In genomic region chr14:60064491-60065072, GRCh38 we compare ENCODE assay signal across 8 cellular contexts.
DNase-seq lines count a peak whose midpoint lies in the region; ATAC-seq and TF ChIP-seq lines count a peak whose summit lies in the region.
"Had no signal": no experiment of that assay in that cellular context is flagged by ENCODE, and none has a peak within 500 bp of the region (broad histone marks: within the 10 kb centered on the region; RNA-seq: fewer than 3 reads in every experiment).

No MANE protein-coding gene starts in this region.

- CTCF ChIA-PET in GM10248 (lab: Yijun Ruan, JAX), result interaction anchor here (0.6 to 4.9 kb wide), 17 partner anchors 8 to 497 kb away, joined by 3 to 60 read pairs (median 4); partner anchors contain the start of gene DHRS7

- peak; percentile 47 for TF ChIP-seq CTCF in GM10248 (IDR thresholded peaks at IDR 0.05; ENCODE audit: control extremely low read depth, extremely low read depth, low read depth, missing control alignments)

- ATAC-seq in HG03159 (IDR thresholded peaks at IDR 0.05; ENCODE audit: unreplicated experiment), result peak; percentile 64

- POLR2A ChIA-PET in GM10248 (lab: Yijun Ruan, JAX), result no interaction called here

- peak; percentile 42 for DNase-seq in GM10248 (ENCODE audit: extremely low spot score)
- DNase-seq in SW480 (ENCODE audit: low spot score), result peak; percentile 15
- peak; percentile 14 for DNase-seq in germinal center (ENCODE audit: low spot score)
- peak; percentile 76 for DNase-seq in superior temporal gyrus (ENCODE audit: extremely low spot score)
- DNase-seq in SKM-1 (lab: John Stamatoyannopoulos, UW; ENCODE audit: unreplicated experiment), result no peak
- no peak for DNase-seq in stimulated activated CD4-positive, alpha-beta T cell treated with anti-CD3 and anti-CD28 coated beads, Interleukin-15, amount 100 ng/mL, for 24 hours
- DNase-seq: T-cell had no signal

Comparison
In these comparisons a context has a peak if more than half of its experiments do, and no peak if none do; other contexts are left out.
1. DNase-seq: peak in GM10248 (single experiment), SW480 (single experiment), germinal center (single experiment) and superior temporal gyrus (single experiment); none in SKM-1 (single experiment) and stimulated activated CD4-positive, alpha-beta T cell treated with anti-CD3 and anti-CD28 coated beads, Interleukin-15, amount 100 ng/mL, for 24 hours (single experiment).